In the genomic region with DNA sequence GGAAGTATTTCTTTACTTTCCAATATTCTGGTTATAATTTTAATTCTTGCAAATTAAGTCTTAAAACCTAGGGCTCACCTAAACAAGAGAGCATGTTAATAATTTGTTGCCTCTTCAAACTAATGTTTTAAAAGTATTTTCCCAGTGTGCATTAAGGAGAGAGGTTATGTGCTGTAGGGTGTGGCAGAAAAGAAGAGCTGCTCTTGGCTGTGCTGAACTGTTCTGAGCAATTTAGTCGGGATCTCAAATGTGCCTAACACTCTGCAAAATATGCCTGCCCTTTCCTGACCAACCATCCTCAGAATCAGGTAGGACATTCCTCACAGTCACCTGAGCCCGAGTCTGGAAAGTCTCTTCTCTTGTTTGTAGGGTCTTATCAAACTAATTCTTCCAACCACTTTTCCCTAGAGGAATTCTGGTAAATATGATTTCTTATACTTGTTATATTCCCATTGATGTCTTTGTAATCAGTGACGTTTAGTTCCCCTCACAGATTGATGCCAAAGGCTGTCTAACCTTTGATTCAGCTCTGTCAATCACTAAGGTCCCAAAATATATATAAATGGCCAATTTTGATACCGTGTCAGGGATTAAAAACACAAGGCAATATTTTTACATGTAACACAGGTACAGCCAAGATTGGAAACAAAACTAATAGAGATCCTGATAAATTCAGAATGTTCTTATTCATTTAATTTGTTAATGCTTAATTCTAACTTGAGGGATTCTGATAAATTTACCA, we compare ENCODE assay signal across 22 cellular contexts.
DNase-seq lines count a peak whose midpoint lies in the region; ATAC-seq, FAIRE-seq and TF ChIP-seq lines count a peak whose summit lies in the region.
"Had no signal": no experiment of that assay in that cellular context is flagged by ENCODE, and none has a peak within 500 bp of the region (broad histone marks: within the 10 kb centered on the region; RNA-seq: fewer than 3 reads in every experiment).

No MANE protein-coding gene starts in this region.

- no peak for TF ChIP-seq POLR2A in K562 (conservative IDR thresholded peaks at IDR 0.05)

- no peaks in the 10 kb centered on the region for H3K9me2 ChIP-seq in SK-N-SH

- BruUV-seq in K562 (replicated peaks; lab: Mats Ljungman, UMichigan) = no TSS peak

- H3K4me2 ChIP-seq in SK-N-SH (no peak overlapping the region), K562 (ENCODE audit: insufficient read depth, low read length) (peak overlapping the region; percentile 84), parathyroid adenoma (ENCODE audit: low read length) (peak overlapping the region; percentile 51)
- H3K4me2 ChIP-seq: BLaER1 had no signal

- POLR2A ChIA-PET in SK-N-SH (lab: Yijun Ruan, JAX) = no interaction called here
- POLR2A ChIA-PET in K562 (lab: Yijun Ruan, JAX) = interaction anchor here (0.6 to 4.4 kb wide), 9 partner anchors 8 to 649 kb away, joined by 3 to 12 read pairs (median 4); no protein-coding TSS in a partner anchor

- H3K79me2 ChIP-seq in SK-N-SH (ENCODE audit: insufficient read depth) (no peaks in the 10 kb centered on the region), K562 (ENCODE audit: control insufficient read depth, insufficient read depth, low read length) (peaks cover 42% of the 10 kb centered on the region), parathyroid adenoma (peaks cover 6% of the 10 kb centered on the region)

- TF ChIP-seq CTCF in SK-N-SH (IDR thresholded peaks at IDR 0.05) = no peak
- TF ChIP-seq CTCF in K562 (IDR thresholded peaks at IDR 0.05 in 2 of 3, conservative IDR thresholded peaks at IDR 0.05 in 1 of 3; ENCODE audit: insufficient read depth in 2 of 3, low read depth in 1 of 3, low read length in 3 of 3) = no peak
- TF ChIP-seq CTCF in parathyroid adenoma (IDR thresholded peaks at IDR 0.05) = no peak
- TF ChIP-seq CTCF in coronary artery (IDR thresholded peaks at IDR 0.05) = no peak

- H3K27ac ChIP-seq in SK-N-SH (ENCODE audit: low read depth in 2 of 2, low read length in 1 of 2) (no peak overlapping the region), K562 (ENCODE audit: extremely low read depth, low read depth, low read length) (peak overlapping the region; percentile 65), parathyroid adenoma (peak overlapping the region; percentile 88), coronary artery (no peak overlapping the region)
- H3K27ac ChIP-seq: 22Rv1, BLaER1, C4-2B had no signal

- peaks cover 11% of the 10 kb centered on the region for H3F3A ChIP-seq in SK-N-SH (replicated peaks; ENCODE audit: insufficient read depth)

- no peak for DNase-seq in SK-N-SH
- no peak for DNase-seq in K562 (ENCODE audit: extremely low read depth in 1 of 4, low spot score in 3 of 4)
- no peak for DNase-seq in coronary artery (ENCODE audit: low spot score)
- no peak for DNase-seq in activated gamma-delta T cell treated with Interleukin-2 at 50 U/mL for 16 hours
- DNase-seq: Calu3; CD4-positive, CD25-positive, alpha-beta regulatory T cell; CD8-positive, alpha-beta T cell; DMS53; DMS79 treated with DMSO at 0.1 percent for 48 hours; GF-D8; GOT3; HFFc6 had no signal

- TF ChIP-seq RAD21 in SK-N-SH (IDR thresholded peaks at IDR 0.05; ENCODE audit: low read length) (no peak), K562 (CRISPR knock-in tag; conservative IDR thresholded peaks at IDR 0.05 in 1 of 2, IDR thresholded peaks at IDR 0.05 in 1 of 2) (no peak)

- WGBS in SK-N-SH (ENCODE audit: low lambda C conversion rate) = 77% methylated on average over 4 of the region's 4 CpGs
- 6% methylated on average over 4 of the region's 4 CpGs for WGBS in K562 (ENCODE audit: insufficient coverage, low coverage, missing lambda C conversion rate)

- H4K20me1 ChIP-seq in SK-N-SH (ENCODE audit: insufficient read depth) (no peaks in the 10 kb centered on the region), K562 (replicated peaks; ENCODE audit: control insufficient read depth, insufficient read depth, low read length) (no peaks in the 10 kb centered on the region)
- H4K20me1 ChIP-seq: BLaER1 had no signal

- H3K9ac ChIP-seq in SK-N-SH = no peak overlapping the region
- H3K9ac ChIP-seq in K562 (ENCODE audit: insufficient read depth in 1 of 2, low read depth in 2 of 2, low read length in 2 of 2) = peak overlapping the region in 1 of 2 experiments; percentile 65; a peak in 3 of 4 replicates
- no peak overlapping the region for H3K9ac ChIP-seq in parathyroid adenoma
- H3K9ac ChIP-seq: BLaER1 had no signal

- CTCF ChIA-PET in SK-N-SH (lab: Yijun Ruan, JAX) (no interaction called here), K562 (lab: Yijun Ruan, JAX; ENCODE audit: low intra/inter-chr PET ratio) (interaction anchor here (0.6 kb wide), 1 partner anchor 388 kb away, joined by 4 read pairs; no protein-coding TSS in a partner anchor)

- ATAC-seq in SK-N-SH treated with all-trans-retinoic acid at 6 μM for 48 hours (no peak), K562 (peak; percentile 55)
- ATAC-seq: CD8-positive, alpha-beta T cell had no signal

- no peaks in the 10 kb centered on the region for H3K27me3 ChIP-seq in SK-N-SH (ENCODE audit: insufficient read depth)
- H3K27me3 ChIP-seq in K562 (ENCODE audit: control insufficient read depth in 2 of 2, insufficient read depth in 2 of 2, low read length in 2 of 2) = no peaks in the 10 kb centered on the region
- H3K27me3 ChIP-seq in parathyroid adenoma (ENCODE audit: control insufficient read depth, insufficient read depth, low read length) = no peaks in the 10 kb centered on the region
- H3K27me3 ChIP-seq: BLaER1 had no signal

- in situ Hi-C loops in K562 (cut with MboI) = loop anchor here (25.0 kb wide), 1 partner anchor 315 kb away; a partner anchor contains a TSS

- peak; percentile 48 for FAIRE-seq in K562 (lab: Jason Lieb, UNC)
- FAIRE-seq: A204.1, GM12891, GM18507, H54 had no signal

- H3K9me3 ChIP-seq in SK-N-SH = no peaks in the 10 kb centered on the region
- no peaks in the 10 kb centered on the region for H3K9me3 ChIP-seq in K562 (replicated peaks; ENCODE audit: control insufficient read depth, insufficient read depth, low read depth, low read length)
- H3K9me3 ChIP-seq in parathyroid adenoma (ENCODE audit: control insufficient read depth, low read length) = no peaks in the 10 kb centered on the region
- H3K9me3 ChIP-seq: BLaER1, HAP-1 had no signal

- H3K36me3 ChIP-seq in SK-N-SH (replicated peaks in 1 of 2; ENCODE audit: control insufficient read depth in 1 of 2, insufficient read depth in 2 of 2, low read length in 1 of 2) = no peaks in the 10 kb centered on the region
- H3K36me3 ChIP-seq in K562 (ENCODE audit: control insufficient read depth, insufficient read depth, low read length) = no peaks in the 10 kb centered on the region
- no peaks in the 10 kb centered on the region for H3K36me3 ChIP-seq in parathyroid adenoma (ENCODE audit: control insufficient read depth, insufficient read depth, low read length)
- H3K36me3 ChIP-seq: BLaER1, HAP-1 had no signal

- H2AFZ ChIP-seq in SK-N-SH (ENCODE audit: low read depth) (no peak overlapping the region), K562 (ENCODE audit: low read depth, low read length) (peak overlapping the region; percentile 4; the same call in 1 of the 2 replicates), parathyroid adenoma (no peak overlapping the region)

- H3K4me1 ChIP-seq in SK-N-SH (ENCODE audit: control insufficient read depth in 1 of 2, insufficient read depth in 2 of 2, low read depth in 1 of 2, low read length in 1 of 2) (0 out of 4 replicates have a peak, but pooled peaks cover 0 to 9% of the 10 kb centered on the region in 2 experiments), K562 (replicated peaks in 1 of 2; ENCODE audit: control insufficient read depth in 2 of 2, insufficient read depth in 2 of 2, low read length in 2 of 2) (peaks cover 20 to 74% of the 10 kb centered on the region in 2 experiments), parathyroid adenoma (peaks cover 75% of the 10 kb centered on the region)
- H3K4me1 ChIP-seq: BLaER1, HAP-1 had no signal

- TF ChIP-seq EP300 in SK-N-SH (IDR thresholded peaks at IDR 0.05; ENCODE audit: borderline replicate concordance in 1 of 2, low read depth in 1 of 2, low read length in 1 of 2) (no peak), K562 (IDR thresholded peaks at IDR 0.05; ENCODE audit: low read length) (no peak)

- H3K9me1 ChIP-seq in K562 (ENCODE audit: control insufficient read depth, insufficient read depth, low read length) = no peaks in the 10 kb centered on the region

- intact Hi-C loops in K562 (cut with micrococcal nuclease) = loop anchor here (1.0 kb wide), 2 partner anchors 10 to 40 kb away; no protein-coding TSS in a partner anchor

- H3K4me3 ChIP-seq in SK-N-SH (ENCODE audit: low read depth in 2 of 2, low read length in 1 of 2) (no peak overlapping the region), K562 (no peak overlapping the region), parathyroid adenoma (ENCODE audit: low read depth, low read length) (peak overlapping the region; percentile 37), coronary artery (no peak overlapping the region)
- H3K4me3 ChIP-seq: BLaER1, HAP-1 had no signal

TF ChIP-seq in SK-N-SH treated with all-trans-retinoic acid at 6 μM for 48 hours, 23 proteins besides CTCF, POLR2A, EP300 and RAD21:
- TF ChIP-seq ZFP30 (CRISPR knock-in tag; IDR thresholded peaks at IDR 0.05) (no peak), ISL1 (CRISPR knock-in tag; IDR thresholded peaks at IDR 0.05) (peak; percentile 51)

TF ChIP-seq in SK-N-SH, 30 proteins besides CTCF, POLR2A, EP300 and RAD21 (continues in another document):
- TF ChIP-seq GATA2 (CRISPR knock-in tag; IDR thresholded peaks at IDR 0.05) (no peak), MEF2A (IDR thresholded peaks at IDR 0.05; ENCODE audit: borderline replicate concordance, low read depth) (no peak), FOSL2 (IDR thresholded peaks at IDR 0.05; ENCODE audit: borderline replicate concordance, low read depth) (no peak)
- TF ChIP-seq, protein P1, sequence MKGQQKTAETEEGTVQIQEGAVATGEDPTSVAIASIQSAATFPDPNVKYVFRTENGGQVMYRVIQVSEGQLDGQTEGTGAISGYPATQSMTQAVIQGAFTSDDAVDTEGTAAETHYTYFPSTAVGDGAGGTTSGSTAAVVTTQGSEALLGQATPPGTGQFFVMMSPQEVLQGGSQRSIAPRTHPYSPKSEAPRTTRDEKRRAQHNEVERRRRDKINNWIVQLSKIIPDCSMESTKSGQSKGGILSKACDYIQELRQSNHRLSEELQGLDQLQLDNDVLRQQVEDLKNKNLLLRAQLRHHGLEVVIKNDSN (IDR thresholded peaks at IDR 0.05; ENCODE audit: borderline replicate concordance, low read depth) = no peak

TF ChIP-seq in K562, 482 proteins besides CTCF, POLR2A, EP300 and RAD21 (continues in another document):
- TF ChIP-seq PTRF (tag; IDR thresholded peaks at IDR 0.05) (no peak), BACH1 (tag; IDR thresholded peaks at IDR 0.05) (no peak), KAT7 (CRISPR knock-in tag; IDR thresholded peaks at IDR 0.05; ENCODE audit: borderline replicate concordance) (no peak)

Comparison
In these comparisons a context has a peak if more than half of its experiments do, and no peak if none do; other contexts are left out.
1. H3K27ac ChIP-seq: peak in K562 (single experiment) and parathyroid adenoma (single experiment); none in SK-N-SH (0 of 2) and coronary artery (0 of 2).